In the genomic region with DNA sequence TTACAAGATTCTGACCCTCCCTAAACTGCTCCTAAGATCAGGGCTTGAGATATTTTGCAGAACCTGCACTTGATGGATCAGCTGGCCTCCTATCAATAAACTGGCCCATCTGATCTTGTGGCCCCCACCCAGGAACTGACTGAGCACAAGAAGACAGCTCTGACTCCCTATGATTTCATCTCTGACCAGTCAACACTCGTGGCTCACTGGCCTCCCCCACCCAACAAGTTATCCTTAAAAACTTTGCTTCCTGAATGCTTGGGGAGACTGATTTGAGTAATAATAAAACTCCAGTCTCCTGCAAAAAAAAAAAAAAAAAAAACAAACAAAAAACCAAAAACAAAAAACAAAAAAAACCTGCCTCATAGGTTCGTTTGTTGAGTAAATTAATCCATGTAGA, we compare ENCODE assay signal across 6 cellular contexts. TPM values are rescaled to one million over a fixed set of nuclear protein-coding genes. Genes with fewer than 3 reads are reported as not detected.
"Had no signal": no experiment of that assay in that cellular context is flagged by ENCODE, and none has a peak within 500 bp of the region (broad histone marks: within the 10 kb centered on the region; RNA-seq: fewer than 3 reads in every experiment).

No MANE protein-coding gene starts in this region.

RNA-seq across cellular contexts. Expression of gene ACTL8, which starts 8.9 kb away (rescaled TPM):
- total RNA-seq: OCI-LY7, PC-3, Peyer's patch, Right ventricle myocardium inferior, Right ventricle myocardium superior, SJSA1 had no signal
